Comparison of ENCODE assay signal across 8 cellular contexts in genomic region chr2:118202707-118203303, GRCh38.
A peak's percentile ranks its signal among the peaks of the same experiment; 100 is the strongest.
DNase-seq lines count a peak whose midpoint lies in the region; ATAC-seq and TF ChIP-seq lines count a peak whose summit lies in the region.

No MANE protein-coding gene starts in this region.

- no peak overlapping the region for H3K4me3 Mint-ChIP-seq in neural progenitor cell

- H3F3A ChIP-seq in neural progenitor cell (ENCODE audit: low read depth), result no peaks in the 10 kb centered on the region

- no peak overlapping the region for H3K4me2 ChIP-seq in neural progenitor cell

- no peak for TF ChIP-seq POLR2A in GM18505 (IDR thresholded peaks at IDR 0.05; ENCODE audit: borderline replicate concordance, extremely low read depth, insufficient read depth, insufficient read length)
- no peak for TF ChIP-seq POLR2A in esophagus squamous epithelium (IDR thresholded peaks at IDR 0.05)

- intact Hi-C loops in esophagus squamous epithelium (cut with DNase I), result no loop called here

- H3K9me3 ChIP-seq in esophagus squamous epithelium (no peaks in the 10 kb centered on the region), neural progenitor cell (ENCODE audit: low read depth) (no peaks in the 10 kb centered on the region)

- no peak overlapping the region for H3K27ac Mint-ChIP-seq in neural progenitor cell

- peaks cover 0 to 48% (median 0%) of the 10 kb centered on the region in 4 donors for H3K27me3 ChIP-seq in esophagus squamous epithelium
- peaks cover 12% of the 10 kb centered on the region for H3K27me3 ChIP-seq in neural progenitor cell

- peak; percentile 40 for DNase-seq in Ammon's horn (ENCODE audit: low spot score)
- DNase-seq in NCI-H2171 treated with DMSO at 0.1 percent for 48 hours (lab: John Stamatoyannopoulos, UW), result peak; percentile 56
- DNase-seq in activated CD8-positive, alpha-beta memory T cell treated with anti-CD3 and anti-CD28 coated beads, Interleukin-2, amount 50 U/mL, for 4 hours, result peak; percentile 60
- no peak for DNase-seq in esophagus squamous epithelium (lab: John Stamatoyannopoulos, UW)
- DNase-seq in neural progenitor cell (ENCODE audit: low spot score), result peak; percentile 76

- no peaks in the 10 kb centered on the region for H4K20me1 ChIP-seq in neural progenitor cell (ENCODE audit: low read depth)

- no peak overlapping the region for H3K9ac ChIP-seq in neural progenitor cell

- TF ChIP-seq CTCF in esophagus squamous epithelium (IDR thresholded peaks at IDR 0.05) (peak; percentile 40 to 71 (median 58)), neural progenitor cell (IDR thresholded peaks at IDR 0.05) (peak; percentile 80)

- H3K4me1 ChIP-seq in esophagus squamous epithelium (no peaks in the 10 kb centered on the region), neural progenitor cell (no peaks in the 10 kb centered on the region)

- no peak overlapping the region for H3K4me3 ChIP-seq in esophagus squamous epithelium
- H3K4me3 ChIP-seq in neural progenitor cell, result no peak overlapping the region

- peaks cover 24% of the 10 kb centered on the region for H3K4me1 Mint-ChIP-seq in neural progenitor cell

- peak overlapping the region; percentile 28 for H2AFZ ChIP-seq in neural progenitor cell (replicated peaks)

- ATAC-seq in GM18505 (IDR thresholded peaks at IDR 0.05; ENCODE audit: unreplicated experiment), result peak; percentile 87
- ATAC-seq in HG02852 (IDR thresholded peaks at IDR 0.05; ENCODE audit: unreplicated experiment), result peak; percentile 86
- no peak for ATAC-seq in HG03565 (IDR thresholded peaks at IDR 0.05; ENCODE audit: unreplicated experiment)

- 46 to 68% methylated on average over 6 to 8 of the region's 8 CpGs for WGBS in esophagus squamous epithelium, 2 donors

- no peaks in the 10 kb centered on the region for H3K36me3 Mint-ChIP-seq in neural progenitor cell

- H3K36me3 ChIP-seq in esophagus squamous epithelium (no peaks in the 10 kb centered on the region), neural progenitor cell (no peaks in the 10 kb centered on the region)

- H3K9me3 Mint-ChIP-seq in neural progenitor cell, result no peaks in the 10 kb centered on the region

- H3K79me2 ChIP-seq in neural progenitor cell (ENCODE audit: low read depth), result no peaks in the 10 kb centered on the region

- H3K27ac ChIP-seq in esophagus squamous epithelium (no peak overlapping the region), neural progenitor cell (no peak overlapping the region)

- peaks cover 3% of the 10 kb centered on the region for H3K27me3 Mint-ChIP-seq in neural progenitor cell (ENCODE audit: insufficient read depth, low read depth)
